1 cellular context compared by ENCODE assay signal in the genomic region with DNA sequence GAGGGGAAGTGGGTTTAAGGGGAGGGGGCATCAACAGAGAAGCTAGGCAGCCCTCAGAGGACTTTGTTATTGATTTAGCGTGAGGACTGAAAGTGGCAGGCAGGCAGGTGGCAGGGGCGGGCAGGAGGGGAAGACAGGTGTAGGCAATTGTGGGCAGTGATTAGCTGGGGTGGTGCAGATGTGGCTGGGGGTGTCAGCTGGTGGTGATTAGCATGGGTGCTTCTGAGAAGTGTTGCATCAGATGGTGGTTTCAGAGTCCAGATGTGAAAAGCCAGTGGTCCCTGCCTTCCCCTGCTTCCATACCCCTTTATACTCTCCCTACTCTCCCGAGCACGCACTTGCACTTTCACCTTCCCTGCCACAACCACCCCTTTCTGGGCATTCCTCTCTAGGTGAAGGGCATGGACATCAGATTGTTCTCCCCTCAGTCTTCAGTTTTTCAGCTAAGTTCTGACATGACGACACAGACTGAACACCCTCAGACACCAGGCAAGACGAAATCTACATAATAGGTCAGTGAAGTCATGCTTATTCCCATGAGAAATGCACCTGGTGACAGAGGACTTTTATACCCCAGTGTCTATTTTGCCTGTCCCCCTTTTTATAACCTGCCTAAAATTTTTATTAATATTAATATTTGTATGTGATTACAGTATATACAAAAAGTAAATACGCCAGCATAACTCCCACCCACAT.
TF ChIP-seq lines count a peak whose summit lies in the region.

No MANE protein-coding gene starts in this region.

TF ChIP-seq in K562, 482 proteins besides CTCF, POLR2A, EP300 and RAD21 (continued from another document):
- TF ChIP-seq, protein P1, sequence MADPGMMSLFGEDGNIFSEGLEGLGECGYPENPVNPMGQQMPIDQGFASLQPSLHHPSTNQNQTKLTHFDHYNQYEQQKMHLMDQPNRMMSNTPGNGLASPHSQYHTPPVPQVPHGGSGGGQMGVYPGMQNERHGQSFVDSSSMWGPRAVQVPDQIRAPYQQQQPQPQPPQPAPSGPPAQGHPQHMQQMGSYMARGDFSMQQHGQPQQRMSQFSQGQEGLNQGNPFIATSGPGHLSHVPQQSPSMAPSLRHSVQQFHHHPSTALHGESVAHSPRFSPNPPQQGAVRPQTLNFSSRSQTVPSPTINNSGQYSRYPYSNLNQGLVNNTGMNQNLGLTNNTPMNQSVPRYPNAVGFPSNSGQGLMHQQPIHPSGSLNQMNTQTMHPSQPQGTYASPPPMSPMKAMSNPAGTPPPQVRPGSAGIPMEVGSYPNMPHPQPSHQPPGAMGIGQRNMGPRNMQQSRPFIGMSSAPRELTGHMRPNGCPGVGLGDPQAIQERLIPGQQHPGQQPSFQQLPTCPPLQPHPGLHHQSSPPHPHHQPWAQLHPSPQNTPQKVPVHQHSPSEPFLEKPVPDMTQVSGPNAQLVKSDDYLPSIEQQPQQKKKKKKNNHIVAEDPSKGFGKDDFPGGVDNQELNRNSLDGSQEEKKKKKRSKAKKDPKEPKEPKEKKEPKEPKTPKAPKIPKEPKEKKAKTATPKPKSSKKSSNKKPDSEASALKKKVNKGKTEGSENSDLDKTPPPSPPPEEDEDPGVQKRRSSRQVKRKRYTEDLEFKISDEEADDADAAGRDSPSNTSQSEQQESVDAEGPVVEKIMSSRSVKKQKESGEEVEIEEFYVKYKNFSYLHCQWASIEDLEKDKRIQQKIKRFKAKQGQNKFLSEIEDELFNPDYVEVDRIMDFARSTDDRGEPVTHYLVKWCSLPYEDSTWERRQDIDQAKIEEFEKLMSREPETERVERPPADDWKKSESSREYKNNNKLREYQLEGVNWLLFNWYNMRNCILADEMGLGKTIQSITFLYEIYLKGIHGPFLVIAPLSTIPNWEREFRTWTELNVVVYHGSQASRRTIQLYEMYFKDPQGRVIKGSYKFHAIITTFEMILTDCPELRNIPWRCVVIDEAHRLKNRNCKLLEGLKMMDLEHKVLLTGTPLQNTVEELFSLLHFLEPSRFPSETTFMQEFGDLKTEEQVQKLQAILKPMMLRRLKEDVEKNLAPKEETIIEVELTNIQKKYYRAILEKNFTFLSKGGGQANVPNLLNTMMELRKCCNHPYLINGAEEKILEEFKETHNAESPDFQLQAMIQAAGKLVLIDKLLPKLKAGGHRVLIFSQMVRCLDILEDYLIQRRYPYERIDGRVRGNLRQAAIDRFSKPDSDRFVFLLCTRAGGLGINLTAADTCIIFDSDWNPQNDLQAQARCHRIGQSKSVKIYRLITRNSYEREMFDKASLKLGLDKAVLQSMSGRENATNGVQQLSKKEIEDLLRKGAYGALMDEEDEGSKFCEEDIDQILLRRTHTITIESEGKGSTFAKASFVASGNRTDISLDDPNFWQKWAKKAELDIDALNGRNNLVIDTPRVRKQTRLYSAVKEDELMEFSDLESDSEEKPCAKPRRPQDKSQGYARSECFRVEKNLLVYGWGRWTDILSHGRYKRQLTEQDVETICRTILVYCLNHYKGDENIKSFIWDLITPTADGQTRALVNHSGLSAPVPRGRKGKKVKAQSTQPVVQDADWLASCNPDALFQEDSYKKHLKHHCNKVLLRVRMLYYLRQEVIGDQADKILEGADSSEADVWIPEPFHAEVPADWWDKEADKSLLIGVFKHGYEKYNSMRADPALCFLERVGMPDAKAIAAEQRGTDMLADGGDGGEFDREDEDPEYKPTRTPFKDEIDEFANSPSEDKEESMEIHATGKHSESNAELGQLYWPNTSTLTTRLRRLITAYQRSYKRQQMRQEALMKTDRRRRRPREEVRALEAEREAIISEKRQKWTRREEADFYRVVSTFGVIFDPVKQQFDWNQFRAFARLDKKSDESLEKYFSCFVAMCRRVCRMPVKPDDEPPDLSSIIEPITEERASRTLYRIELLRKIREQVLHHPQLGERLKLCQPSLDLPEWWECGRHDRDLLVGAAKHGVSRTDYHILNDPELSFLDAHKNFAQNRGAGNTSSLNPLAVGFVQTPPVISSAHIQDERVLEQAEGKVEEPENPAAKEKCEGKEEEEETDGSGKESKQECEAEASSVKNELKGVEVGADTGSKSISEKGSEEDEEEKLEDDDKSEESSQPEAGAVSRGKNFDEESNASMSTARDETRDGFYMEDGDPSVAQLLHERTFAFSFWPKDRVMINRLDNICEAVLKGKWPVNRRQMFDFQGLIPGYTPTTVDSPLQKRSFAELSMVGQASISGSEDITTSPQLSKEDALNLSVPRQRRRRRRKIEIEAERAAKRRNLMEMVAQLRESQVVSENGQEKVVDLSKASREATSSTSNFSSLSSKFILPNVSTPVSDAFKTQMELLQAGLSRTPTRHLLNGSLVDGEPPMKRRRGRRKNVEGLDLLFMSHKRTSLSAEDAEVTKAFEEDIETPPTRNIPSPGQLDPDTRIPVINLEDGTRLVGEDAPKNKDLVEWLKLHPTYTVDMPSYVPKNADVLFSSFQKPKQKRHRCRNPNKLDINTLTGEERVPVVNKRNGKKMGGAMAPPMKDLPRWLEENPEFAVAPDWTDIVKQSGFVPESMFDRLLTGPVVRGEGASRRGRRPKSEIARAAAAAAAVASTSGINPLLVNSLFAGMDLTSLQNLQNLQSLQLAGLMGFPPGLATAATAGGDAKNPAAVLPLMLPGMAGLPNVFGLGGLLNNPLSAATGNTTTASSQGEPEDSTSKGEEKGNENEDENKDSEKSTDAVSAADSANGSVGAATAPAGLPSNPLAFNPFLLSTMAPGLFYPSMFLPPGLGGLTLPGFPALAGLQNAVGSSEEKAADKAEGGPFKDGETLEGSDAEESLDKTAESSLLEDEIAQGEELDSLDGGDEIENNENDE (IDR thresholded peaks at IDR 0.05; ENCODE audit: low read depth, low read length): no peak
- TF ChIP-seq KHSRP (IDR thresholded peaks at IDR 0.05): no peak
